In genomic region chr5:172443441-172444109, GRCh38 we compare ENCODE assay signal across 8 cellular contexts. TPM values are rescaled to one million over a fixed set of nuclear protein-coding genes. Genes with fewer than 3 reads are reported as not detected.
DNase-seq lines count a peak whose midpoint lies in the region; ATAC-seq and TF ChIP-seq lines count a peak whose summit lies in the region.

No MANE protein-coding gene starts in this region.

- H3K36me3 ChIP-seq in left ventricle myocardium inferior = no peaks in the 10 kb centered on the region

- TF ChIP-seq CTCF in CD14-positive monocyte (IDR thresholded peaks at IDR 0.05) (no peak), left ventricle myocardium inferior (IDR thresholded peaks at IDR 0.05; ENCODE audit: borderline replicate concordance) (no peak), GM13976 (IDR thresholded peaks at IDR 0.05; ENCODE audit: borderline replicate concordance, control extremely low read depth, extremely low read depth, insufficient read depth, missing control alignments) (no peak)

- intact Hi-C loops in CD14-positive monocyte (cut with micrococcal nuclease) (no loop called here), left ventricle myocardium inferior (cut with micrococcal nuclease) (no loop called here)

- ATAC-seq in GM21576 (IDR thresholded peaks at IDR 0.05; ENCODE audit: unreplicated experiment) = no peak
- no peak for ATAC-seq in HG02938 (IDR thresholded peaks at IDR 0.05; ENCODE audit: unreplicated experiment)

- H3K4me3 ChIP-seq in left ventricle myocardium inferior = no peak overlapping the region

- no peaks in the 10 kb centered on the region for H3K36me3 Mint-ChIP-seq in CD14-positive monocyte
- H3K36me3 Mint-ChIP-seq in activated naive CD8-positive, alpha-beta T cell treated with anti-CD3 and anti-CD28 coated beads for 36 hours = no peaks in the 10 kb centered on the region

- H3K27me3 Mint-ChIP-seq in CD14-positive monocyte (ENCODE audit: low read depth in 3 of 3) = peaks cover 25 to 45% (median 26%) of the 10 kb centered on the region in 3 donors
- peaks cover 34% of the 10 kb centered on the region for H3K27me3 Mint-ChIP-seq in activated naive CD8-positive, alpha-beta T cell treated with anti-CD3 and anti-CD28 coated beads for 36 hours

- in situ Hi-C loops in GM13976 (cut with MboI; ENCODE audit: low sequenced_read_pairs, unreplicated experiment) = no loop called here

- DNase-seq in CD14-positive monocyte (ENCODE audit: low spot score) (peak; percentile 63), NCI-H2196 (lab: John Stamatoyannopoulos, UW; ENCODE audit: unreplicated experiment) (peak; percentile 89), left ventricle myocardium inferior (peak; percentile 83), GM13976 (ENCODE audit: low spot score) (no peak)
- DNase-seq in activated naive CD8-positive, alpha-beta T cell treated with anti-CD3 and anti-CD28 coated beads for 36 hours = peak; percentile 69
- DNase-seq in stimulated activated CD4-positive, alpha-beta T cell treated with anti-CD3 and anti-CD28 coated beads, Interleukin-15, amount 100 ng/mL, for 24 hours = peak; percentile 82

- peak overlapping the region in 1 of 7 donors; percentile 59 for H3K27ac Mint-ChIP-seq in CD14-positive monocyte
- H3K27ac Mint-ChIP-seq in activated naive CD8-positive, alpha-beta T cell treated with anti-CD3 and anti-CD28 coated beads for 36 hours = peak overlapping the region; percentile 61

- peak overlapping the region; percentile 62 for H3K27ac ChIP-seq in left ventricle myocardium inferior (replicated peaks)

- H3K4me3 Mint-ChIP-seq in CD14-positive monocyte = peak overlapping the region in 1 of 2 donors; percentile 47
- H3K4me3 Mint-ChIP-seq in activated naive CD8-positive, alpha-beta T cell treated with anti-CD3 and anti-CD28 coated beads for 36 hours = no peak overlapping the region

- H3K27me3 ChIP-seq in left ventricle myocardium inferior (ENCODE audit: low read depth) = no peaks in the 10 kb centered on the region

- peaks cover 50% of the 10 kb centered on the region for H3K4me1 ChIP-seq in left ventricle myocardium inferior

- peaks cover 0 to 2% (median 0%) of the 10 kb centered on the region in 7 donors for H3K9me3 Mint-ChIP-seq in CD14-positive monocyte
- H3K9me3 Mint-ChIP-seq in activated naive CD8-positive, alpha-beta T cell treated with anti-CD3 and anti-CD28 coated beads for 36 hours = no peaks in the 10 kb centered on the region

- H3K9me3 ChIP-seq in left ventricle myocardium inferior (replicated peaks) = no peaks in the 10 kb centered on the region

- peaks cover 12% of the 10 kb centered on the region for H3K4me1 Mint-ChIP-seq in CD14-positive monocyte
- peaks cover 11% of the 10 kb centered on the region for H3K4me1 Mint-ChIP-seq in activated naive CD8-positive, alpha-beta T cell treated with anti-CD3 and anti-CD28 coated beads for 36 hours

RNA-seq across cellular contexts. Expression of gene SH3PXD2B, which starts 10.8 kb away (rescaled TPM):
- under 1 TPM; 0.19 to 0.31 TPM for polyA plus RNA-seq in CD14-positive monocyte
- total RNA-seq in activated naive CD8-positive, alpha-beta T cell treated with anti-CD3 and anti-CD28 coated beads for 36 hours = under 1 TPM; 0.80 to 0.84 TPM
- total RNA-seq in left ventricle myocardium inferior = 5.2 TPM
